Comparison of ENCODE assay signal across 2 cellular contexts in the genomic region with DNA sequence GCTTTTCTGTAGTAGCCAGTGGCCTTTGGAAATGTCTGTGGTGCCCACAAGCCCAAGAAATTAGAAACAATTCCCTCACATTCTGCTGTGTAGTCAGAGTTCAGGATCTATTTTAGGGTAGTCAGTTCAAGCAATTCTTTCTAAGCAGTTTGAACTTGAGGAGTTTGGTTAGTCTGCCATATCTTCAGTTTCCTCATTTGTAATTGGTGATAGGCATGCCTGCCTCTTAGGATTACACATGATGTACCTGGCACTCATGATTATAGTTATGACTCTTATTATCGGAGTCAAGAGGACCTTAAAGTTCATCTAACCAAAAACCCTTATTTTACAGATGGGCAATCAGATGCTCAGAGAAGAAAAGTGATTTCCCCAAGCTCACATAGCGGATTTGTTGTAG.
TF ChIP-seq lines count a peak whose summit lies in the region.

No MANE protein-coding gene starts in this region.

TF ChIP-seq in liver, 16 proteins besides CTCF, POLR2A, EP300 and RAD21:
- TF ChIP-seq FOXA1 (IDR thresholded peaks at IDR 0.05) (no peak), RXRA (IDR thresholded peaks at IDR 0.05) (no peak)

TF ChIP-seq in HepG2, 621 proteins besides CTCF, POLR2A, EP300 and RAD21:
- TF ChIP-seq E2F1 (CRISPR knock-in tag; IDR thresholded peaks at IDR 0.05) (no peak), ZNF687 (CRISPR knock-in tag; IDR thresholded peaks at IDR 0.05) (no peak), DMAP1 (CRISPR knock-in tag; IDR thresholded peaks at IDR 0.05) (no peak), ZNF383 (CRISPR knock-in tag; IDR thresholded peaks at IDR 0.05; ENCODE audit: borderline replicate concordance) (no peak), KDM3A (CRISPR knock-in tag; IDR thresholded peaks at IDR 0.05; ENCODE audit: low read depth) (no peak), BRD4 (CRISPR knock-in tag; IDR thresholded peaks at IDR 0.05) (no peak), IRF2 (CRISPR knock-in tag; IDR thresholded peaks at IDR 0.05) (no peak), ZNF557 (CRISPR knock-in tag; IDR thresholded peaks at IDR 0.05) (no peak), PITX1 (CRISPR knock-in tag; IDR thresholded peaks at IDR 0.05) (no peak), ZFP82 (CRISPR knock-in tag; IDR thresholded peaks at IDR 0.05; ENCODE audit: borderline replicate concordance) (no peak), MYC (CRISPR knock-in tag; IDR thresholded peaks at IDR 0.05; ENCODE audit: borderline replicate concordance) (no peak), ATF6 (CRISPR knock-in tag; conservative IDR thresholded peaks at IDR 0.05) (no peak), HHEX (CRISPR knock-in tag; IDR thresholded peaks at IDR 0.05) (no peak), ZNF672 (CRISPR knock-in tag; IDR thresholded peaks at IDR 0.05) (no peak)
- TF ChIP-seq, protein P1, sequence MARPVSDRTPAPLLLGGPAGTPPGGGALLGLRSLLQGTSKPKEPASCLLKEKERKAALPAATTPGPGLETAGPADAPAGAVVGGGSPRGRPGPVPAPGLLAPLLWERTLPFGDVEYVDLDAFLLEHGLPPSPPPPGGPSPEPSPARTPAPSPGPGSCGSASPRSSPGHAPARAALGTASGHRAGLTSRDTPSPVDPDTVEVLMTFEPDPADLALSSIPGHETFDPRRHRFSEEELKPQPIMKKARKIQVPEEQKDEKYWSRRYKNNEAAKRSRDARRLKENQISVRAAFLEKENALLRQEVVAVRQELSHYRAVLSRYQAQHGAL (CRISPR knock-in tag; IDR thresholded peaks at IDR 0.05; ENCODE audit: not compliant biosample characterization): no peak
- TF ChIP-seq, protein P2, sequence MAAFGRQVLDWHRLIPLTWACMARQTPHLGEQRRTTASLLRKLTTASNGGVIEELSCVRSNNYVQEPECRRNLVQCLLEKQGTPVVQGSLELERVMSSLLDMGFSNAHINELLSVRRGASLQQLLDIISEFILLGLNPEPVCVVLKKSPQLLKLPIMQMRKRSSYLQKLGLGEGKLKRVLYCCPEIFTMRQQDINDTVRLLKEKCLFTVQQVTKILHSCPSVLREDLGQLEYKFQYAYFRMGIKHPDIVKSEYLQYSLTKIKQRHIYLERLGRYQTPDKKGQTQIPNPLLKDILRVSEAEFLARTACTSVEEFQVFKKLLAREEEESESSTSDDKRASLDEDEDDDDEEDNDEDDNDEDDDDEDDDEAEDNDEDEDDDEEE (CRISPR knock-in tag; IDR thresholded peaks at IDR 0.05): no peak
- TF ChIP-seq, protein P3, sequence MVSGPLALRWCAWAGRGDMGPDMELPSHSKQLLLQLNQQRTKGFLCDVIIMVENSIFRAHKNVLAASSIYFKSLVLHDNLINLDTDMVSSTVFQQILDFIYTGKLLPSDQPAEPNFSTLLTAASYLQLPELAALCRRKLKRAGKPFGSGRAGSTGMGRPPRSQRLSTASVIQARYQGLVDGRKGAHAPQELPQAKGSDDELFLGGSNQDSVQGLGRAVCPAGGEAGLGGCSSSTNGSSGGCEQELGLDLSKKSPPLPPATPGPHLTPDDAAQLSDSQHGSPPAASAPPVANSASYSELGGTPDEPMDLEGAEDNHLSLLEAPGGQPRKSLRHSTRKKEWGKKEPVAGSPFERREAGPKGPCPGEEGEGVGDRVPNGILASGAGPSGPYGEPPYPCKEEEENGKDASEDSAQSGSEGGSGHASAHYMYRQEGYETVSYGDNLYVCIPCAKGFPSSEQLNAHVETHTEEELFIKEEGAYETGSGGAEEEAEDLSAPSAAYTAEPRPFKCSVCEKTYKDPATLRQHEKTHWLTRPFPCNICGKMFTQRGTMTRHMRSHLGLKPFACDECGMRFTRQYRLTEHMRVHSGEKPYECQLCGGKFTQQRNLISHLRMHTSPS (CRISPR knock-in tag; IDR thresholded peaks at IDR 0.05; ENCODE audit: low read depth): no peak
- TF ChIP-seq, protein P4, sequence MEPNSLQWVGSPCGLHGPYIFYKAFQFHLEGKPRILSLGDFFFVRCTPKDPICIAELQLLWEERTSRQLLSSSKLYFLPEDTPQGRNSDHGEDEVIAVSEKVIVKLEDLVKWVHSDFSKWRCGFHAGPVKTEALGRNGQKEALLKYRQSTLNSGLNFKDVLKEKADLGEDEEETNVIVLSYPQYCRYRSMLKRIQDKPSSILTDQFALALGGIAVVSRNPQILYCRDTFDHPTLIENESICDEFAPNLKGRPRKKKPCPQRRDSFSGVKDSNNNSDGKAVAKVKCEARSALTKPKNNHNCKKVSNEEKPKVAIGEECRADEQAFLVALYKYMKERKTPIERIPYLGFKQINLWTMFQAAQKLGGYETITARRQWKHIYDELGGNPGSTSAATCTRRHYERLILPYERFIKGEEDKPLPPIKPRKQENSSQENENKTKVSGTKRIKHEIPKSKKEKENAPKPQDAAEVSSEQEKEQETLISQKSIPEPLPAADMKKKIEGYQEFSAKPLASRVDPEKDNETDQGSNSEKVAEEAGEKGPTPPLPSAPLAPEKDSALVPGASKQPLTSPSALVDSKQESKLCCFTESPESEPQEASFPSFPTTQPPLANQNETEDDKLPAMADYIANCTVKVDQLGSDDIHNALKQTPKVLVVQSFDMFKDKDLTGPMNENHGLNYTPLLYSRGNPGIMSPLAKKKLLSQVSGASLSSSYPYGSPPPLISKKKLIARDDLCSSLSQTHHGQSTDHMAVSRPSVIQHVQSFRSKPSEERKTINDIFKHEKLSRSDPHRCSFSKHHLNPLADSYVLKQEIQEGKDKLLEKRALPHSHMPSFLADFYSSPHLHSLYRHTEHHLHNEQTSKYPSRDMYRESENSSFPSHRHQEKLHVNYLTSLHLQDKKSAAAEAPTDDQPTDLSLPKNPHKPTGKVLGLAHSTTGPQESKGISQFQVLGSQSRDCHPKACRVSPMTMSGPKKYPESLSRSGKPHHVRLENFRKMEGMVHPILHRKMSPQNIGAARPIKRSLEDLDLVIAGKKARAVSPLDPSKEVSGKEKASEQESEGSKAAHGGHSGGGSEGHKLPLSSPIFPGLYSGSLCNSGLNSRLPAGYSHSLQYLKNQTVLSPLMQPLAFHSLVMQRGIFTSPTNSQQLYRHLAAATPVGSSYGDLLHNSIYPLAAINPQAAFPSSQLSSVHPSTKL (CRISPR knock-in tag; IDR thresholded peaks at IDR 0.05): no peak
TF ChIP-seq in HepG2: peak in this region for 0.
